ENCODE assay signal across 2 cellular contexts in genomic region chr9:130896233-130897012, GRCh38.
TF ChIP-seq lines count a peak whose summit lies in the region.

TSS of gene QRFP (minus strand) at chr9:130896812. CDS start at chr9:130893838, 2,974 bp downstream.

TF ChIP-seq in HepG2, 621 proteins besides CTCF, POLR2A, EP300 and RAD21:
- TF ChIP-seq HNRNPL (IDR thresholded peaks at IDR 0.05; ENCODE audit: low read depth, low read length) (peak; percentile 72; the same call in 1 of the 2 replicates), FOXO4 (CRISPR knock-in tag; conservative IDR thresholded peaks at IDR 0.05) (0 out of 2 replicates have a peak, but pooled peaks have one; percentile 42), ZNF792 (CRISPR knock-in tag; IDR thresholded peaks at IDR 0.05) (no peak), MNT (IDR thresholded peaks at IDR 0.05) (peak; percentile 36; the same call in 1 of the 2 replicates), MEIS1 (CRISPR knock-in tag; IDR thresholded peaks at IDR 0.05; ENCODE audit: borderline replicate concordance) (no peak), STAG1 (CRISPR knock-in tag; IDR thresholded peaks at IDR 0.05) (peak; percentile 66), RBM39 (IDR thresholded peaks at IDR 0.05; ENCODE audit: low read depth, low read length, poor library complexity, severe bottlenecking) (peak; percentile 31)
TF ChIP-seq in HepG2: peak in this region for 5.

TF ChIP-seq in K562, 482 proteins besides CTCF, POLR2A, EP300 and RAD21:
- no peak for TF ChIP-seq ZNF445 (CRISPR knock-in tag; IDR thresholded peaks at IDR 0.05; ENCODE audit: low read depth)
- TF ChIP-seq ZNF695 (CRISPR knock-in tag; IDR thresholded peaks at IDR 0.05): no peak
- no peak for TF ChIP-seq HLTF (IDR thresholded peaks at IDR 0.05)
- no peak for TF ChIP-seq ZNF311 (CRISPR knock-in tag; IDR thresholded peaks at IDR 0.05)
- TF ChIP-seq SAFB2 (IDR thresholded peaks at IDR 0.05; ENCODE audit: borderline replicate concordance, low read depth, low read length, severe bottlenecking): no peak
- TF ChIP-seq, protein P1, sequence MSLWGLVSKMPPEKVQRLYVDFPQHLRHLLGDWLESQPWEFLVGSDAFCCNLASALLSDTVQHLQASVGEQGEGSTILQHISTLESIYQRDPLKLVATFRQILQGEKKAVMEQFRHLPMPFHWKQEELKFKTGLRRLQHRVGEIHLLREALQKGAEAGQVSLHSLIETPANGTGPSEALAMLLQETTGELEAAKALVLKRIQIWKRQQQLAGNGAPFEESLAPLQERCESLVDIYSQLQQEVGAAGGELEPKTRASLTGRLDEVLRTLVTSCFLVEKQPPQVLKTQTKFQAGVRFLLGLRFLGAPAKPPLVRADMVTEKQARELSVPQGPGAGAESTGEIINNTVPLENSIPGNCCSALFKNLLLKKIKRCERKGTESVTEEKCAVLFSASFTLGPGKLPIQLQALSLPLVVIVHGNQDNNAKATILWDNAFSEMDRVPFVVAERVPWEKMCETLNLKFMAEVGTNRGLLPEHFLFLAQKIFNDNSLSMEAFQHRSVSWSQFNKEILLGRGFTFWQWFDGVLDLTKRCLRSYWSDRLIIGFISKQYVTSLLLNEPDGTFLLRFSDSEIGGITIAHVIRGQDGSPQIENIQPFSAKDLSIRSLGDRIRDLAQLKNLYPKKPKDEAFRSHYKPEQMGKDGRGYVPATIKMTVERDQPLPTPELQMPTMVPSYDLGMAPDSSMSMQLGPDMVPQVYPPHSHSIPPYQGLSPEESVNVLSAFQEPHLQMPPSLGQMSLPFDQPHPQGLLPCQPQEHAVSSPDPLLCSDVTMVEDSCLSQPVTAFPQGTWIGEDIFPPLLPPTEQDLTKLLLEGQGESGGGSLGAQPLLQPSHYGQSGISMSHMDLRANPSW (CRISPR knock-in tag; IDR thresholded peaks at IDR 0.05): peak; percentile 75; the same call in 1 of the 2 replicates
- TF ChIP-seq RNF219 (CRISPR knock-in tag; IDR thresholded peaks at IDR 0.05): no peak
